In the genomic region with DNA sequence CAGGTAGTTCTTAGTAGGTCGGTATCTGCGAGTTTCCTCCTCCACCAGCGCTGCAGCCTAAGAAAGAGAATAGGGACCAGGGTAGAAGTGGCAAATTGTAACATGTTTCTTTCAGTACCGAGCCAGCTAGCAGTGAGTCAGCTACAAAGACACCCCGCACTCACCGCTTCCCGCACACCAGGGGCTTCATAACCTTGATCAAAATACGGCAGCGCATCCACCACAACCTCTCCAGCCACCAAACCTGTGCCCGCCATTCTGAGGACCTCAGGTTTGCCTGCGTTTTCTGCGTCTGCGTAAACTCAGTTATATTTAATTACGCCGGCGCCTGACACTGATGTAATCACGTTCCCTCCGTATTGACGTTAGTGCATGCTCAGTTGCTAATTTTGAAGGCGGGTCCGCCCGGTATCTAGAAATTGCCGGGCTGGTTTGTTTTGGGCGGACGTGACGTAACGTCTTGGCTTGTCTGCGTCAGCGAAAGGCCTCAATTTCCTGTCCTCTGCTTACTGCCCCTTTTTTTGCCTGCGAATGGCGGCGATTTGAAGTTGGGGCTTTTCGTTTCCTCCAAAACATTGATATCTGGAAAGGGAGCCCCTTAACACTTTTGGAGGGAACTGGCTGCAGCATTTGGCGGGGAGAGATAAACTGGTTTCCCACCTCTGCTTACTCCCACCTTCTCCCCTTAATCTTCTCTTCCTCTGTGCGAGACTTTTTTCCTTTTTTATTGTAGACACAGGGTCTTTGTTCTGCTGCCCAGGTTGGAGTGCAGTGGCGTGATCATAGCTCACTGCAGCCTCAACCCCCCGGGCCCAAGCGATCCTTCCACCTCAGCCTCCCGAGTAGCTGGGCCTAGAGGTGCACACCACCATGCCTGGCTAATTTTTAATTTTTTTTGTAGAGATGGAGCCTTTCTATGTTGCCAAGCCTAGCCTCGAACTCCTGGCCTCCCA, we compare ENCODE assay signal across 1 cellular context.
A peak's percentile ranks its signal among the peaks of the same experiment; 100 is the strongest.
TF ChIP-seq lines count a peak whose summit lies in the region.

A gene (minus strand): TSS at position 281 of the 953 bp plus-strand sequence. CDS start 24 bp downstream, at position 257.

TF ChIP-seq in HepG2, 621 proteins besides CTCF, POLR2A, EP300 and RAD21 (continued from another document and continues in another):
- TF ChIP-seq, protein P1, sequence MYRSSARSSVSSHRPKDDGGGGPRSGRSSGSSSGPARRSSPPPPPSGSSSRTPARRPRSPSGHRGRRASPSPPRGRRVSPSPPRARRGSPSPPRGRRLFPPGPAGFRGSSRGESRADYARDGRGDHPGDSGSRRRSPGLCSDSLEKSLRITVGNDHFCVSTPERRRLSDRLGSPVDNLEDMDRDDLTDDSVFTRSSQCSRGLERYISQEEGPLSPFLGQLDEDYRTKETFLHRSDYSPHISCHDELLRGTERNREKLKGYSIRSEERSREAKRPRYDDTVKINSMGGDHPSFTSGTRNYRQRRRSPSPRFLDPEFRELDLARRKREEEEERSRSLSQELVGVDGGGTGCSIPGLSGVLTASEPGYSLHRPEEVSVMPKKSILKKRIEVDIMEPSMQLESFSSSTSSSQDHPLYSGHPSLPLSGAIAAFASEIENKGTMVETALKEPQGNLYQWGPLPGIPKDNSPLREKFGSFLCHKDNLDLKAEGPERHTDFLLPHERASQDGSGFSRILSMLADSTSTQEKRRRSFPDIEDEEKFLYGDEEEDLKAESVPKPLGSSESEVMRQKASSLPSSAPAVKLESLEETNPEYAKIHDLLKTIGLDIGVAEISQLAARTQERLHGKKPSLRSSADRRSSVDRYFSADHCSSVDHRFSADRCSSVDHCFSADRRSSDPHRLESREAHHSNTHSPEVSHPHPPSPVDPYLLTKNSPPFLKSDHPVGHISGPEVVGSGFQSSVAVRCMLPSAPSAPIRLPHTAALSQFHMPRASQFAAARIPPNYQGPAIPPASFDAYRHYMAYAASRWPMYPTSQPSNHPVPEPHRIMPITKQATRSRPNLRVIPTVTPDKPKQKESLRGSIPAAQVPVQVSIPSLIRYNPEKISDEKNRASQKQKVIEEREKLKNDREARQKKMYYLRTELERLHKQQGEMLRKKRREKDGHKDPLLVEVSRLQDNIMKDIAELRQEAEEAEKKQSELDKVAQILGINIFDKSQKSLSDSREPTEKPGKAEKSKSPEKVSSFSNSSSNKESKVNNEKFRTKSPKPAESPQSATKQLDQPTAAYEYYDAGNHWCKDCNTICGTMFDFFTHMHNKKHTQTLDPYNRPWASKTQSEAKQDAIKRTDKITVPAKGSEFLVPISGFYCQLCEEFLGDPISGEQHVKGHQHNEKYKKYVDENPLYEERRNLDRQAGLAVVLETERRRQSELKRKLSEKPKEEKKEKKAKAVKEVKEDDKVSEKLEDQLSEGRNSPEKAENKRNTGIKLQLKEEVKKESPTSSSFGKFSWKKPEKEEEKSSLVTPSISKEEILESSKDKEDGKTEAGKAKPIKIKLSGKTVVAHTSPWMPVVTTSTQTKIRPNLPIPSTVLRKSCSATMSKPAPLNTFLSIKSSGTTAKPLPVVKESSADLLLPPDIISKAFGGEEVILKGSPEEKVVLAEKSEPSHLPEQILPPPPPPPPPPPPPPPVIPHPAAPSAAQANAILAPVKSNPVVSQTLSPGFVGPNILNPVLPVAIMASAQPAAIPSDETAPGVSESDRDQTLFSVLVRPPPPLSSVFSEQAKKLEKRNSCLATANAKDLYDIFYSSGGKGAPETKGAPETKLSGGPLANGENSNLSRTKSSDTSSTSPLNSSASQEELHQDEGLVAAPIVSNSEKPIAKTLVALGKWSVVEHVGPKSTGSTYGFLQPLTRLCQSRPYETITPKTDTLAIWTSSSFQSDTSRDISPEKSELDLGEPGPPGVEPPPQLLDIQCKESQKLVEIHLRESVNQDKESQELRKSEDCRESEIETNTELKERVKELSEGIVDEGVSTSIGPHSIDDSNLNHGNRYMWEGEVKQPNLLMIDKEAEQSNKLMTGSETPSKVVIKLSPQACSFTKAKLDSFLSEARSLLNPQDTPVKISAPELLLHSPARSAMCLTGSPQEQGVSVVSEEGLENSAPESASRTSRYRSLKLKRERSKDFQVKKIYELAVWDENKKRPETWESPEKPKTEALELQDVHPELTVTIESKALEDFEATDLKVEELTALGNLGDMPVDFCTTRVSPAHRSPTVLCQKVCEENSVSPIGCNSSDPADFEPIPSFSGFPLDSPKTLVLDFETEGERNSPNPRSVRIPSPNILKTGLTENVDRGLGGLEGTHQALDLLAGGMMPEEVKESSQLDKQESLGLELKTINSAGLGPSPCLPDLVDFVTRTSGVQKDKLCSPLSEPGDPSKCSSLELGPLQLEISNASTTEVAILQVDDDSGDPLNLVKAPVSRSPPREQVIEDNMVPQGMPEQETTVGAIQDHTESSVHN (CRISPR knock-in tag; IDR thresholded peaks at IDR 0.05), result no peak
- TF ChIP-seq TAF1 (CRISPR knock-in tag; IDR thresholded peaks at IDR 0.05) (peak; percentile 74), HIVEP1 (CRISPR knock-in tag; IDR thresholded peaks at IDR 0.05) (no peak), SMAD1 (CRISPR knock-in tag; IDR thresholded peaks at IDR 0.05; ENCODE audit: borderline replicate concordance, low read depth) (peak; percentile 59; the same call in 1 of the 2 replicates), RFX3 (CRISPR knock-in tag; IDR thresholded peaks at IDR 0.05) (no peak), MAFK (conservative IDR thresholded peaks at IDR 0.05 in 1 of 2, IDR thresholded peaks at IDR 0.05 in 1 of 2; ENCODE audit: low read length in 2 of 2) (peak; percentile 65; a peak in 3 of 4 replicates), DNMT1 (CRISPR knock-in tag; IDR thresholded peaks at IDR 0.05) (no peak), ZNF253 (CRISPR knock-in tag; IDR thresholded peaks at IDR 0.05; ENCODE audit: borderline replicate concordance) (no peak), ZFAT (CRISPR knock-in tag; conservative IDR thresholded peaks at IDR 0.05) (no peak), TAF15 (IDR thresholded peaks at IDR 0.05; ENCODE audit: low read depth, low read length, poor library complexity, severe bottlenecking) (no peak), HNF4G (IDR thresholded peaks at IDR 0.05; ENCODE audit: borderline replicate concordance, low read depth, low read length) (no peak), HNF4G (CRISPR knock-in tag; IDR thresholded peaks at IDR 0.05; ENCODE audit: borderline replicate concordance, low read depth) (0 out of 2 replicates have a peak, but pooled peaks have one; percentile 16), NCOA1 (CRISPR knock-in tag; IDR thresholded peaks at IDR 0.05) (no peak), XBP1 (CRISPR knock-in tag; IDR thresholded peaks at IDR 0.05) (no peak), ELF1 (CRISPR knock-in tag; IDR thresholded peaks at IDR 0.05) (peak; percentile 60; the same call in 1 of the 2 replicates)
- TF ChIP-seq, protein P2, sequence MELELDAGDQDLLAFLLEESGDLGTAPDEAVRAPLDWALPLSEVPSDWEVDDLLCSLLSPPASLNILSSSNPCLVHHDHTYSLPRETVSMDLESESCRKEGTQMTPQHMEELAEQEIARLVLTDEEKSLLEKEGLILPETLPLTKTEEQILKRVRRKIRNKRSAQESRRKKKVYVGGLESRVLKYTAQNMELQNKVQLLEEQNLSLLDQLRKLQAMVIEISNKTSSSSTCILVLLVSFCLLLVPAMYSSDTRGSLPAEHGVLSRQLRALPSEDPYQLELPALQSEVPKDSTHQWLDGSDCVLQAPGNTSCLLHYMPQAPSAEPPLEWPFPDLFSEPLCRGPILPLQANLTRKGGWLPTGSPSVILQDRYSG (CRISPR knock-in tag; IDR thresholded peaks at IDR 0.05), result no peak
- TF ChIP-seq, protein P3, sequence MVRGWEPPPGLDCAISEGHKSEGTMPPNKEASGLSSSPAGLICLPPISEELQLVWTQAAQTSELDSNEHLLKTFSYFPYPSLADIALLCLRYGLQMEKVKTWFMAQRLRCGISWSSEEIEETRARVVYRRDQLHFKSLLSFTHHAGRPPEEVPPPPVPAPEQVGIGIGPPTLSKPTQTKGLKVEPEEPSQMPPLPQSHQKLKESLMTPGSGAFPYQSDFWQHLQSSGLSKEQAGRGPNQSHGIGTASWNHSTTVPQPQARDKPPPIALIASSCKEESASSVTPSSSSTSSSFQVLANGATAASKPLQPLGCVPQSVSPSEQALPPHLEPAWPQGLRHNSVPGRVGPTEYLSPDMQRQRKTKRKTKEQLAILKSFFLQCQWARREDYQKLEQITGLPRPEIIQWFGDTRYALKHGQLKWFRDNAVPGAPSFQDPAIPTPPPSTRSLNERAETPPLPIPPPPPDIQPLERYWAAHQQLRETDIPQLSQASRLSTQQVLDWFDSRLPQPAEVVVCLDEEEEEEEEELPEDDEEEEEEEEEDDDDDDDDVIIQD (CRISPR knock-in tag; IDR thresholded peaks at IDR 0.05; ENCODE audit: low read depth), result no peak
- TF ChIP-seq, protein P4, sequence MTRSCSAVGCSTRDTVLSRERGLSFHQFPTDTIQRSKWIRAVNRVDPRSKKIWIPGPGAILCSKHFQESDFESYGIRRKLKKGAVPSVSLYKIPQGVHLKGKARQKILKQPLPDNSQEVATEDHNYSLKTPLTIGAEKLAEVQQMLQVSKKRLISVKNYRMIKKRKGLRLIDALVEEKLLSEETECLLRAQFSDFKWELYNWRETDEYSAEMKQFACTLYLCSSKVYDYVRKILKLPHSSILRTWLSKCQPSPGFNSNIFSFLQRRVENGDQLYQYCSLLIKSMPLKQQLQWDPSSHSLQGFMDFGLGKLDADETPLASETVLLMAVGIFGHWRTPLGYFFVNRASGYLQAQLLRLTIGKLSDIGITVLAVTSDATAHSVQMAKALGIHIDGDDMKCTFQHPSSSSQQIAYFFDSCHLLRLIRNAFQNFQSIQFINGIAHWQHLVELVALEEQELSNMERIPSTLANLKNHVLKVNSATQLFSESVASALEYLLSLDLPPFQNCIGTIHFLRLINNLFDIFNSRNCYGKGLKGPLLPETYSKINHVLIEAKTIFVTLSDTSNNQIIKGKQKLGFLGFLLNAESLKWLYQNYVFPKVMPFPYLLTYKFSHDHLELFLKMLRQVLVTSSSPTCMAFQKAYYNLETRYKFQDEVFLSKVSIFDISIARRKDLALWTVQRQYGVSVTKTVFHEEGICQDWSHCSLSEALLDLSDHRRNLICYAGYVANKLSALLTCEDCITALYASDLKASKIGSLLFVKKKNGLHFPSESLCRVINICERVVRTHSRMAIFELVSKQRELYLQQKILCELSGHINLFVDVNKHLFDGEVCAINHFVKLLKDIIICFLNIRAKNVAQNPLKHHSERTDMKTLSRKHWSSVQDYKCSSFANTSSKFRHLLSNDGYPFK (CRISPR knock-in tag; IDR thresholded peaks at IDR 0.05; ENCODE audit: borderline replicate concordance), result peak; percentile 68; the same call in 1 of the 2 replicates
- TF ChIP-seq, protein P5, sequence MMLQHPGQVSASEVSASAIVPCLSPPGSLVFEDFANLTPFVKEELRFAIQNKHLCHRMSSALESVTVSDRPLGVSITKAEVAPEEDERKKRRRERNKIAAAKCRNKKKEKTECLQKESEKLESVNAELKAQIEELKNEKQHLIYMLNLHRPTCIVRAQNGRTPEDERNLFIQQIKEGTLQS (CRISPR knock-in tag; IDR thresholded peaks at IDR 0.05), result no peak; the same call in 1 of the 2 replicates
- TF ChIP-seq, protein P6, sequence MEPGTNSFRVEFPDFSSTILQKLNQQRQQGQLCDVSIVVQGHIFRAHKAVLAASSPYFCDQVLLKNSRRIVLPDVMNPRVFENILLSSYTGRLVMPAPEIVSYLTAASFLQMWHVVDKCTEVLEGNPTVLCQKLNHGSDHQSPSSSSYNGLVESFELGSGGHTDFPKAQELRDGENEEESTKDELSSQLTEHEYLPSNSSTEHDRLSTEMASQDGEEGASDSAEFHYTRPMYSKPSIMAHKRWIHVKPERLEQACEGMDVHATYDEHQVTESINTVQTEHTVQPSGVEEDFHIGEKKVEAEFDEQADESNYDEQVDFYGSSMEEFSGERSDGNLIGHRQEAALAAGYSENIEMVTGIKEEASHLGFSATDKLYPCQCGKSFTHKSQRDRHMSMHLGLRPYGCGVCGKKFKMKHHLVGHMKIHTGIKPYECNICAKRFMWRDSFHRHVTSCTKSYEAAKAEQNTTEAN (CRISPR knock-in tag; conservative IDR thresholded peaks at IDR 0.05), result no peak
- TF ChIP-seq, protein P7, sequence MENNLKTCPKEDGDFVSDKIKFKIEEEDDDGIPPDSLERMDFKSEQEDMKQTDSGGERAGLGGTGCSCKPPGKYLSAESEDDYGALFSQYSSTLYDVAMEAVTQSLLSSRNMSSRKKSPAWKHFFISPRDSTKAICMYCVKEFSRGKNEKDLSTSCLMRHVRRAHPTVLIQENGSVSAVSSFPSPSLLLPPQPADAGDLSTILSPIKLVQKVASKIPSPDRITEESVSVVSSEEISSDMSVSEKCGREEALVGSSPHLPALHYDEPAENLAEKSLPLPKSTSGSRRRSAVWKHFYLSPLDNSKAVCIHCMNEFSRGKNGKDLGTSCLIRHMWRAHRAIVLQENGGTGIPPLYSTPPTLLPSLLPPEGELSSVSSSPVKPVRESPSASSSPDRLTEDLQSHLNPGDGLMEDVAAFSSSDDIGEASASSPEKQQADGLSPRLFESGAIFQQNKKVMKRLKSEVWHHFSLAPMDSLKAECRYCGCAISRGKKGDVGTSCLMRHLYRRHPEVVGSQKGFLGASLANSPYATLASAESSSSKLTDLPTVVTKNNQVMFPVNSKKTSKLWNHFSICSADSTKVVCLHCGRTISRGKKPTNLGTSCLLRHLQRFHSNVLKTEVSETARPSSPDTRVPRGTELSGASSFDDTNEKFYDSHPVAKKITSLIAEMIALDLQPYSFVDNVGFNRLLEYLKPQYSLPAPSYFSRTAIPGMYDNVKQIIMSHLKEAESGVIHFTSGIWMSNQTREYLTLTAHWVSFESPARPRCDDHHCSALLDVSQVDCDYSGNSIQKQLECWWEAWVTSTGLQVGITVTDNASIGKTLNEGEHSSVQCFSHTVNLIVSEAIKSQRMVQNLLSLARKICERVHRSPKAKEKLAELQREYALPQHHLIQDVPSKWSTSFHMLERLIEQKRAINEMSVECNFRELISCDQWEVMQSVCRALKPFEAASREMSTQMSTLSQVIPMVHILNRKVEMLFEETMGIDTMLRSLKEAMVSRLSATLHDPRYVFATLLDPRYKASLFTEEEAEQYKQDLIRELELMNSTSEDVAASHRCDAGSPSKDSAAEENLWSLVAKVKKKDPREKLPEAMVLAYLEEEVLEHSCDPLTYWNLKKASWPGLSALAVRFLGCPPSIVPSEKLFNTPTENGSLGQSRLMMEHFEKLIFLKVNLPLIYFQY (CRISPR knock-in tag; IDR thresholded peaks at IDR 0.05; ENCODE audit: borderline replicate concordance), result no peak
- TF ChIP-seq, protein P8, sequence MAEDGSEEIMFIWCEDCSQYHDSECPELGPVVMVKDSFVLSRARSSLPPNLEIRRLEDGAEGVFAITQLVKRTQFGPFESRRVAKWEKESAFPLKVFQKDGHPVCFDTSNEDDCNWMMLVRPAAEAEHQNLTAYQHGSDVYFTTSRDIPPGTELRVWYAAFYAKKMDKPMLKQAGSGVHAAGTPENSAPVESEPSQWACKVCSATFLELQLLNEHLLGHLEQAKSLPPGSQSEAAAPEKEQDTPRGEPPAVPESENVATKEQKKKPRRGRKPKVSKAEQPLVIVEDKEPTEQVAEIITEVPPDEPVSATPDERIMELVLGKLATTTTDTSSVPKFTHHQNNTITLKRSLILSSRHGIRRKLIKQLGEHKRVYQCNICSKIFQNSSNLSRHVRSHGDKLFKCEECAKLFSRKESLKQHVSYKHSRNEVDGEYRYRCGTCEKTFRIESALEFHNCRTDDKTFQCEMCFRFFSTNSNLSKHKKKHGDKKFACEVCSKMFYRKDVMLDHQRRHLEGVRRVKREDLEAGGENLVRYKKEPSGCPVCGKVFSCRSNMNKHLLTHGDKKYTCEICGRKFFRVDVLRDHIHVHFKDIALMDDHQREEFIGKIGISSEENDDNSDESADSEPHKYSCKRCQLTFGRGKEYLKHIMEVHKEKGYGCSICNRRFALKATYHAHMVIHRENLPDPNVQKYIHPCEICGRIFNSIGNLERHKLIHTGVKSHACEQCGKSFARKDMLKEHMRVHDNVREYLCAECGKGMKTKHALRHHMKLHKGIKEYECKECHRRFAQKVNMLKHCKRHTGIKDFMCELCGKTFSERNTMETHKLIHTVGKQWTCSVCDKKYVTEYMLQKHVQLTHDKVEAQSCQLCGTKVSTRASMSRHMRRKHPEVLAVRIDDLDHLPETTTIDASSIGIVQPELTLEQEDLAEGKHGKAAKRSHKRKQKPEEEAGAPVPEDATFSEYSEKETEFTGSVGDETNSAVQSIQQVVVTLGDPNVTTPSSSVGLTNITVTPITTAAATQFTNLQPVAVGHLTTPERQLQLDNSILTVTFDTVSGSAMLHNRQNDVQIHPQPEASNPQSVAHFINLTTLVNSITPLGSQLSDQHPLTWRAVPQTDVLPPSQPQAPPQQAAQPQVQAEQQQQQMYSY (CRISPR knock-in tag; IDR thresholded peaks at IDR 0.05), result no peak
